Comparison of ENCODE assay signal across 23 cellular contexts in the genomic region with DNA sequence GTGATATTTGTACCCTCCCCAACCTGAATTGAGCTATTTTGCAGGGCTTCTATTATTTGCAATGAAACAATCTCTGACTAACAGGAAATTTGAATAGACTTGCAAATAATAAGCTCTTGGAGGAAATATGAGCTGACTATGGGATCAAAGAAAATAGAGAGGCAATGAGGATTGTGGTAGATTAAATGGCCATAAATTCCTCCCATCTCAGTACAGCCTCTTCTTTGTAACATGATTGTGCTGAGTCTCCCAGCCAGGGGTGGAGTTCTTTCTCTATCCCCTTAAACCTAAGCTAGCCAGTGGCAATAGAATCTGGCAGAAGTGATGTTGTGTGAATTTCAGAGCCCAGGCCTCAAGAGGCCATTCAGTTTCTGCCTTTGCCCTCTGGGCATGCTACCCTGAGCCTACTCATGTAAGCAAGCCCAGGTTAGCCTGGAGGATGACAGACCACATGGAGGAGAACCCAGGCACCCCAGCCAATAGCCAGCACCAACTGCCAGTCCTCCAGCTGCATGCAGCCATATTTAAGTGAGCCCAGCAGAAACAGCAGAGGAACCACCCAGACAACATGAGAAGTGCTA.
A peak's percentile ranks its signal among the peaks of the same experiment; 100 is the strongest.
DNase-seq lines count a peak whose midpoint lies in the region; ATAC-seq, FAIRE-seq and TF ChIP-seq lines count a peak whose summit lies in the region.
"Had no signal": no experiment of that assay in that cellular context is flagged by ENCODE, and none has a peak within 500 bp of the region (broad histone marks: within the 10 kb centered on the region; RNA-seq: fewer than 3 reads in every experiment).

No MANE protein-coding gene starts in this region.

- H3K56ac ChIP-seq in H1 (replicated peaks; ENCODE audit: insufficient read length, low read depth, low read length): no peak overlapping the region

- no peak overlapping the region for H4K91ac ChIP-seq in H1 (replicated peaks; ENCODE audit: insufficient read length, low read length)

- H2BK5ac ChIP-seq in H1 (ENCODE audit: low read depth, low read length): no peak overlapping the region

- H3K27ac ChIP-seq in H1 (ENCODE audit: low read depth, low read length): no peak overlapping the region
- H3K27ac ChIP-seq: A549, C4-2B had no signal

- CTCF ChIA-PET in H1 (lab: Charles Lee; ENCODE audit: partially characterized antibody): interaction anchor here (0.6 to 3.7 kb wide), 9 partner anchors 11 to 215 kb away, joined by 3 to 16 read pairs (median 3); no protein-coding TSS in a partner anchor
- CTCF ChIA-PET in T-cell (lab: Charles Lee): no interaction called here

- no peak for FAIRE-seq in H1 (lab: Jason Lieb, UNC)
- FAIRE-seq: A549, GM18507 had no signal

- no peak overlapping the region for H3K23ac ChIP-seq in H1 (ENCODE audit: insufficient read length)

- peaks cover 3% of the 10 kb centered on the region for H3K36me3 Mint-ChIP-seq in T-cell
- H3K36me3 Mint-ChIP-seq: CD8-positive, alpha-beta T cell had no signal

- H3K4me3 ChIP-seq in H1 (ENCODE audit: extremely low read depth in 1 of 4, insufficient read depth in 2 of 4, low read depth in 3 of 4, low read length in 4 of 4): no peak overlapping the region
- H3K4me3 ChIP-seq: A549, GM23338, HAP-1 had no signal

- no peak overlapping the region for H3K9ac ChIP-seq in H1 (replicated peaks in 1 of 4; ENCODE audit: extremely low read depth in 1 of 4, low read depth in 3 of 4, low read length in 3 of 4)

- no peak overlapping the region for H3K4ac ChIP-seq in H1 (replicated peaks; ENCODE audit: insufficient read length, low read depth, low read length)

- no peak overlapping the region for H2BK15ac ChIP-seq in H1 (ENCODE audit: low read length)

- POLR2A ChIA-PET in H1 (lab: Charles Lee; ENCODE audit: partially characterized antibody): no interaction called here
- POLR2A ChIA-PET in T-cell (lab: Charles Lee): no interaction called here

- peaks cover 3 to 14% (median 8%) of the 10 kb centered on the region in 3 donors for H3K9me3 Mint-ChIP-seq in T-cell
- H3K9me3 Mint-ChIP-seq: T-helper 1 cell treated with Interleukin-12 subunit alpha and Interleukin-12 subunit beta and Interleukin-4 antibody, amounts not matched to agents 30 μg/mL and 1 μg/mL, for 36 hours had no signal

- H3K36me3 ChIP-seq in H1 (ENCODE audit: control insufficient read depth in 2 of 4, insufficient read depth in 4 of 4, low read length in 3 of 4): no peaks in the 10 kb centered on the region; a peak in 1 of 8 replicates
- H3K36me3 ChIP-seq: HAP-1 had no signal

- no peak overlapping the region for H3K18ac ChIP-seq in H1 (ENCODE audit: extremely low read depth, low read length)

- 0 out of 2 replicates have a peak overlapping the region, but pooled peaks have one; percentile 40 for H2BK20ac ChIP-seq in H1 (ENCODE audit: low read length)

- no peaks in the 10 kb centered on the region; a peak in 1 of 7 replicates for H3K27me3 ChIP-seq in H1 (replicated peaks in 1 of 4; ENCODE audit: control insufficient read depth in 3 of 4, extremely low read depth in 1 of 4, insufficient read depth in 3 of 4, low read length in 3 of 4)

- H3K79me2 ChIP-seq in H1 (ENCODE audit: control insufficient read depth in 1 of 2, insufficient read depth in 2 of 2, low read length in 2 of 2): no peaks in the 10 kb centered on the region

- no peaks in the 10 kb centered on the region for H3K4me1 ChIP-seq in H1 (replicated peaks in 1 of 4; ENCODE audit: control insufficient read depth in 3 of 4, insufficient read depth in 4 of 4, low read length in 3 of 4)
- H3K4me1 ChIP-seq: HAP-1 had no signal

- H2BK120ac ChIP-seq in H1 (replicated peaks; ENCODE audit: low read depth, low read length): no peak overlapping the region

- peaks cover 0 to 3% (median 0%) of the 10 kb centered on the region in 3 donors for H3K4me1 Mint-ChIP-seq in T-cell
- H3K4me1 Mint-ChIP-seq: GM23338 had no signal

- H3K4me3 Mint-ChIP-seq in T-cell: no peak overlapping the region
- H3K4me3 Mint-ChIP-seq: CD8-positive, alpha-beta T cell; GM23338; T-helper 1 cell treated with Interleukin-12 subunit alpha and Interleukin-12 subunit beta and Interleukin-4 antibody, amounts not matched to agents 30 μg/mL and 1 μg/mL, for 36 hours had no signal

- TF ChIP-seq RAD21 in H1 (IDR thresholded peaks at IDR 0.05 in 1 of 2, conservative IDR thresholded peaks at IDR 0.05 in 1 of 2; ENCODE audit: low read depth in 2 of 2, low read length in 2 of 2): no peak

- DNase-seq in DMS79 (lab: John Stamatoyannopoulos, UW) (peak; percentile 40), M059J (ENCODE audit: low read depth) (peak; percentile 10), NCI-H526 (lab: John Stamatoyannopoulos, UW) (peak; percentile 50), H1 (ENCODE audit: low read depth in 1 of 2, low spot score in 2 of 2) (no peak), mucosa of gallbladder (ENCODE audit: low spot score) (no peak), HCEC 1CT (no peak), T-cell (no peak)
- DNase-seq in stimulated activated naive CD4-positive, alpha-beta T cell (lab: John Stamatoyannopoulos, UW): no peak
- DNase-seq: Calu3; CD8-positive, alpha-beta T cell; KBM-7; MM.1S; NCI-H2029; NCI-H748 treated with DMSO at 0.1 percent for 48 hours; RPMI8226; SHP77; T-helper 9 cell had no signal

- H3K4me2 ChIP-seq in H1 (ENCODE audit: insufficient read depth in 1 of 2, low read depth in 2 of 2, low read length in 2 of 2): no peak overlapping the region
- H3K4me2 ChIP-seq: A549, GM23338 had no signal

- H3K9me3 ChIP-seq in H1 (ENCODE audit: insufficient read depth in 2 of 2, low read depth in 1 of 2, low read length in 1 of 2): peaks cover 2 to 3% of the 10 kb centered on the region in 2 experiments; a peak in 3 of 4 replicates
- H3K9me3 ChIP-seq: HAP-1 had no signal

- H4K5ac ChIP-seq in H1 (ENCODE audit: insufficient read length, low read depth, low read length): no peak overlapping the region

- H2AK5ac ChIP-seq in H1 (ENCODE audit: low read depth, low read length): no peak overlapping the region

- no peaks in the 10 kb centered on the region for H3K79me1 ChIP-seq in H1 (ENCODE audit: low read depth, low read length)

- no peak overlapping the region for H2AFZ ChIP-seq in H1 (ENCODE audit: low read length)
- H2AFZ ChIP-seq: GM23338 had no signal

- no peaks in the 10 kb centered on the region for H3K23me2 ChIP-seq in H1 (ENCODE audit: low read depth, low read length)

- H4K8ac ChIP-seq in H1 (ENCODE audit: extremely low read depth, insufficient read depth, low read length): no peak overlapping the region

- no peak for TF ChIP-seq EP300 in H1 (IDR thresholded peaks at IDR 0.05; ENCODE audit: borderline replicate concordance in 1 of 2, low read depth in 2 of 2, low read length in 2 of 2)

- no peak for TF ChIP-seq POLR2A in H1 (IDR thresholded peaks at IDR 0.05; ENCODE audit: control extremely low read depth in 1 of 2, low read depth in 2 of 2, low read length in 2 of 2)

- H3K14ac ChIP-seq in H1 (ENCODE audit: insufficient read length): no peak overlapping the region

- H3K27me3 Mint-ChIP-seq in T-cell: no peaks in the 10 kb centered on the region

- TF ChIP-seq CTCF in H1 (IDR thresholded peaks at IDR 0.05; ENCODE audit: control extremely low read depth in 1 of 3, insufficient read depth in 1 of 3, low read depth in 1 of 3, low read length in 3 of 3): no peak

- no peak for ATAC-seq in T-cell (replicated peaks in 1 of 4)
- ATAC-seq: A549; CD8-positive, alpha-beta T cell; GM23338 had no signal

- H3K27ac Mint-ChIP-seq in T-cell: no peak overlapping the region
- H3K27ac Mint-ChIP-seq: CD8-positive, alpha-beta T cell; GM23338; T-helper 1 cell treated with Interleukin-12 subunit alpha and Interleukin-12 subunit beta and Interleukin-4 antibody, amounts not matched to agents 30 μg/mL and 1 μg/mL, for 36 hours had no signal

- H4K20me1 ChIP-seq in H1 (replicated peaks in 1 of 2; ENCODE audit: control insufficient read depth in 1 of 2, insufficient read depth in 2 of 2, low read length in 2 of 2): no peaks in the 10 kb centered on the region

- H2BK12ac ChIP-seq in H1 (ENCODE audit: low read depth, low read length): no peak overlapping the region

TF ChIP-seq in H1, 55 proteins besides CTCF, POLR2A, EP300 and RAD21:
- TF ChIP-seq BCL11A (IDR thresholded peaks at IDR 0.05; ENCODE audit: low read depth in 2 of 2, low read length in 2 of 2) (no peak), CHD1 (IDR thresholded peaks at IDR 0.05; ENCODE audit: low read depth, low read length) (no peak), JUND (IDR thresholded peaks at IDR 0.05; ENCODE audit: low read length) (no peak), SAP30 (IDR thresholded peaks at IDR 0.05; ENCODE audit: insufficient read depth, insufficient replicate concordance, low read length) (no peak), RXRA (IDR thresholded peaks at IDR 0.05; ENCODE audit: insufficient read depth, low read depth, low read length) (no peak), SUZ12 (IDR thresholded peaks at IDR 0.05; ENCODE audit: low read length) (no peak)

Comparison
In these comparisons a context has a peak if more than half of its experiments do, and no peak if none do; other contexts are left out.
1. DNase-seq: peak in DMS79 (single experiment), M059J (single experiment) and NCI-H526 (2 of 2); none in H1 (0 of 2), stimulated activated naive CD4-positive, alpha-beta T cell (0 of 6), mucosa of gallbladder (single experiment), HCEC 1CT (single experiment) and T-cell (0 of 34).